17 cellular contexts compared by ENCODE assay signal in genomic region chr20:48748556-48748955, GRCh38.
DNase-seq lines count a peak whose midpoint lies in the region; ATAC-seq and TF ChIP-seq lines count a peak whose summit lies in the region.
"Had no signal": no experiment of that assay in that cellular context is flagged by ENCODE, and none has a peak within 500 bp of the region (broad histone marks: within the 10 kb centered on the region; RNA-seq: fewer than 3 reads in every experiment).

No MANE protein-coding gene starts in this region.

- H3K4me3 Mint-ChIP-seq in activated naive CD4-positive, alpha-beta T cell treated with anti-CD3 and anti-CD28 coated beads, Interleukin-2, amount 10 ng/mL, durations not matched to agents 7 days and 5 days, result no peak overlapping the region
- no peak overlapping the region for H3K4me3 Mint-ChIP-seq in activated CD8-positive, alpha-beta T cell treated with anti-CD3 and anti-CD28 coated beads for 36 hours
- peak overlapping the region; percentile 10 for H3K4me3 Mint-ChIP-seq in endothelial cell (ENCODE audit: unreplicated experiment)

- H3K9me3 Mint-ChIP-seq in activated naive CD4-positive, alpha-beta T cell treated with anti-CD3 and anti-CD28 coated beads, Interleukin-2, amount 10 ng/mL, durations not matched to agents 7 days and 5 days, result peaks cover 4% of the 10 kb centered on the region
- H3K9me3 Mint-ChIP-seq in activated CD8-positive, alpha-beta T cell treated with anti-CD3 and anti-CD28 coated beads for 36 hours, result no peaks in the 10 kb centered on the region
- no peaks in the 10 kb centered on the region for H3K9me3 Mint-ChIP-seq in endothelial cell (ENCODE audit: unreplicated experiment)

- no peak overlapping the region for H3K4ac ChIP-seq in neuronal stem cell (ENCODE audit: low read length)

- no peak overlapping the region for H3K18ac ChIP-seq in neuronal stem cell (ENCODE audit: low read length)

- H3K36me3 ChIP-seq in vagina (no peaks in the 10 kb centered on the region), neuronal stem cell (replicated peaks in 1 of 2; ENCODE audit: control insufficient read depth in 2 of 2, insufficient read depth in 2 of 2, low read length in 2 of 2) (peaks cover 3 to 46% of the 10 kb centered on the region in 2 donors)
- H3K36me3 ChIP-seq: colonic mucosa had no signal

- no peak overlapping the region for H4K8ac ChIP-seq in neuronal stem cell (ENCODE audit: low read depth, low read length)

- H2BK120ac ChIP-seq in neuronal stem cell (ENCODE audit: low read depth, low read length), result no peak overlapping the region

- peak overlapping the region; percentile 82 for H3K27ac Mint-ChIP-seq in activated naive CD4-positive, alpha-beta T cell treated with anti-CD3 and anti-CD28 coated beads, Interleukin-2, amount 10 ng/mL, durations not matched to agents 7 days and 5 days
- peak overlapping the region; percentile 36 for H3K27ac Mint-ChIP-seq in activated CD8-positive, alpha-beta T cell treated with anti-CD3 and anti-CD28 coated beads for 36 hours
- peak overlapping the region; percentile 83 for H3K27ac Mint-ChIP-seq in endothelial cell (ENCODE audit: unreplicated experiment)

- peaks cover 3% of the 10 kb centered on the region for H3K27me3 Mint-ChIP-seq in activated naive CD4-positive, alpha-beta T cell treated with anti-CD3 and anti-CD28 coated beads, Interleukin-2, amount 10 ng/mL, durations not matched to agents 7 days and 5 days
- H3K27me3 Mint-ChIP-seq in activated CD8-positive, alpha-beta T cell treated with anti-CD3 and anti-CD28 coated beads for 36 hours, result no peaks in the 10 kb centered on the region
- H3K27me3 Mint-ChIP-seq in endothelial cell (ENCODE audit: unreplicated experiment), result peaks cover 33% of the 10 kb centered on the region

- peaks cover 11% of the 10 kb centered on the region for H3K4me1 ChIP-seq in vagina
- H3K4me1 ChIP-seq in neuronal stem cell (ENCODE audit: control insufficient read depth in 2 of 2, insufficient read depth in 1 of 2, low read depth in 1 of 2, low read length in 2 of 2), result peaks cover 14 to 33% of the 10 kb centered on the region in 2 donors
- H3K4me1 ChIP-seq: colonic mucosa had no signal

- H3K4me2 ChIP-seq in neuronal stem cell (ENCODE audit: insufficient read depth, low read length, poor library complexity, severe bottlenecking), result no peak overlapping the region

- no peak overlapping the region for H2BK5ac ChIP-seq in neuronal stem cell (ENCODE audit: low read length)

- H3K9me3 ChIP-seq in vagina (no peaks in the 10 kb centered on the region), neuronal stem cell (replicated peaks in 1 of 2; ENCODE audit: control insufficient read depth in 2 of 2, insufficient read depth in 1 of 2, low read depth in 1 of 2, low read length in 2 of 2) (peaks cover 4 to 15% of the 10 kb centered on the region in 2 donors)
- H3K9me3 ChIP-seq: colonic mucosa, gastroesophageal sphincter had no signal

- H3K27me3 ChIP-seq in vagina (no peaks in the 10 kb centered on the region), neuronal stem cell (ENCODE audit: control insufficient read depth in 3 of 3, insufficient read depth in 3 of 3, low read depth in 1 of 3, low read length in 3 of 3) (peaks cover 0 to 38% (median 0%) of the 10 kb centered on the region in 3 experiments)
- H3K27me3 ChIP-seq: colonic mucosa had no signal

- H3K9ac ChIP-seq in neuronal stem cell (ENCODE audit: low read depth, low read length, poor library complexity), result no peak overlapping the region
- H3K9ac ChIP-seq: GM23248 had no signal

- H4K91ac ChIP-seq in neuronal stem cell (ENCODE audit: low read depth, low read length, poor library complexity), result no peak overlapping the region

- peak overlapping the region; percentile 97 for H3K27ac ChIP-seq in temporal lobe (ENCODE audit: low read depth, low read length)
- no peak overlapping the region for H3K27ac ChIP-seq in vagina
- H3K27ac ChIP-seq in neuronal stem cell (replicated peaks; ENCODE audit: low read length), result no peak overlapping the region
- H3K27ac ChIP-seq: colonic mucosa, GM23248 had no signal

- no peak overlapping the region for H2BK15ac ChIP-seq in neuronal stem cell (ENCODE audit: low read length)

- no peak overlapping the region for H2AK5ac ChIP-seq in neuronal stem cell (ENCODE audit: low read depth, low read length)

- no peak for ATAC-seq in activated CD8-positive, alpha-beta T cell treated with anti-CD3 and anti-CD28 coated beads for 36 hours
- ATAC-seq in HG03378 (IDR thresholded peaks at IDR 0.05; ENCODE audit: unreplicated experiment), result no peak
- ATAC-seq: gastroesophageal sphincter, left ventricle myocardium superior had no signal

- H2AFZ ChIP-seq in neuronal stem cell (ENCODE audit: low read length), result no peak overlapping the region
- H2AFZ ChIP-seq: GM23248 had no signal

- no peak overlapping the region for H3K14ac ChIP-seq in neuronal stem cell (ENCODE audit: low read length)

- H3K4me3 ChIP-seq in vagina (no peak overlapping the region), neuronal stem cell (ENCODE audit: low read length in 2 of 2) (no peak overlapping the region)
- H3K4me3 ChIP-seq: colonic mucosa, gastroesophageal sphincter, GM23248 had no signal

- H3K79me1 ChIP-seq in neuronal stem cell (ENCODE audit: low read depth, low read length), result peaks cover 4% of the 10 kb centered on the region

- intact Hi-C loops in activated CD8-positive, alpha-beta T cell treated with anti-CD3 and anti-CD28 coated beads for 36 hours (cut with micrococcal nuclease), result no loop called here
- intact Hi-C loops in vagina (cut with DNase I), result no loop called here

- POLR2A ChIA-PET in activated CD8-positive, alpha-beta T cell treated with anti-CD3 and anti-CD28 coated beads for 36 hours (lab: Charles Lee), result interaction anchor here (0.6 to 1.2 kb wide), 2 partner anchors 8 to 1817 kb away, joined by 4 read pairs; no protein-coding TSS in a partner anchor

- no peak for TF ChIP-seq CTCF in activated CD8-positive, alpha-beta T cell treated with anti-CD3 and anti-CD28 coated beads for 36 hours (IDR thresholded peaks at IDR 0.05)
- TF ChIP-seq CTCF in endothelial cell (IDR thresholded peaks at IDR 0.05; ENCODE audit: unreplicated experiment), result no peak
- TF ChIP-seq CTCF in vagina (IDR thresholded peaks at IDR 0.05), result no peak

- CTCF ChIA-PET in activated naive CD4-positive, alpha-beta T cell treated with anti-CD3 and anti-CD28 coated beads, Interleukin-2, amount 10 ng/mL, durations not matched to agents 7 days and 5 days (lab: Charles Lee), result no interaction called here
- CTCF ChIA-PET in activated CD8-positive, alpha-beta T cell treated with anti-CD3 and anti-CD28 coated beads for 36 hours (lab: Charles Lee), result no interaction called here

- H2BK12ac ChIP-seq in neuronal stem cell (ENCODE audit: low read length), result no peak overlapping the region

- H3K36me3 Mint-ChIP-seq in activated naive CD4-positive, alpha-beta T cell treated with anti-CD3 and anti-CD28 coated beads, Interleukin-2, amount 10 ng/mL, durations not matched to agents 7 days and 5 days, result peaks cover 55% of the 10 kb centered on the region
- H3K36me3 Mint-ChIP-seq in activated CD8-positive, alpha-beta T cell treated with anti-CD3 and anti-CD28 coated beads for 36 hours (ENCODE audit: low read depth), result peaks cover 42% of the 10 kb centered on the region
- H3K36me3 Mint-ChIP-seq in endothelial cell (ENCODE audit: low read depth, unreplicated experiment), result peaks cover 71% of the 10 kb centered on the region

- DNase-seq in activated naive CD4-positive, alpha-beta T cell treated with anti-CD3 and anti-CD28 coated beads, Interleukin-2, amount 10 ng/mL, durations not matched to agents 7 days and 5 days, result no peak
- DNase-seq in activated naive CD4-positive, alpha-beta T cell treated with anti-CD3 and anti-CD28 coated beads, Interleukin-2, amount 50 U/mL, for 16 hours, result no peak
- no peak for DNase-seq in activated CD8-positive, alpha-beta T cell treated with anti-CD3 and anti-CD28 coated beads for 36 hours
- DNase-seq in endothelial cell (ENCODE audit: low spot score) (no peak), vagina (ENCODE audit: extremely low spot score in 2 of 2) (no peak), neuronal stem cell (ENCODE audit: low spot score) (no peak)
- DNase-seq: activated CD4-positive, CD25-positive, alpha-beta regulatory T cell; activated T-cell treated with anti-CD3 and anti-CD28 coated beads for 4 hours; colonic mucosa; GM23248; left ventricle myocardium superior; NCI-H1417; small intestine; stimulated activated naive CD4-positive, alpha-beta T cell had no signal

- no CpG with 5 or more reads among the region's 8 CpGs for WGBS in neuronal stem cell (ENCODE audit: extremely low coverage in 2 of 2, insufficient read length in 2 of 2, insufficient replicate concordance in 1 of 2), 2 donors

- peaks cover 59% of the 10 kb centered on the region for H3K4me1 Mint-ChIP-seq in activated naive CD4-positive, alpha-beta T cell treated with anti-CD3 and anti-CD28 coated beads, Interleukin-2, amount 10 ng/mL, durations not matched to agents 7 days and 5 days
- peaks cover 64% of the 10 kb centered on the region for H3K4me1 Mint-ChIP-seq in activated CD8-positive, alpha-beta T cell treated with anti-CD3 and anti-CD28 coated beads for 36 hours (ENCODE audit: low read depth)
- peaks cover 70% of the 10 kb centered on the region for H3K4me1 Mint-ChIP-seq in endothelial cell (ENCODE audit: unreplicated experiment)

- H3K23ac ChIP-seq in neuronal stem cell (ENCODE audit: low read depth, low read length, poor library complexity), result no peak overlapping the region

- TF ChIP-seq POLR2A in vagina (IDR thresholded peaks at IDR 0.05), result no peak
